1 cellular context compared by ENCODE assay signal in genomic region chr3:49856181-49857005, GRCh38.
A peak's percentile ranks its signal among the peaks of the same experiment; 100 is the strongest.
TF ChIP-seq lines count a peak whose summit lies in the region.

A gene with protein sequence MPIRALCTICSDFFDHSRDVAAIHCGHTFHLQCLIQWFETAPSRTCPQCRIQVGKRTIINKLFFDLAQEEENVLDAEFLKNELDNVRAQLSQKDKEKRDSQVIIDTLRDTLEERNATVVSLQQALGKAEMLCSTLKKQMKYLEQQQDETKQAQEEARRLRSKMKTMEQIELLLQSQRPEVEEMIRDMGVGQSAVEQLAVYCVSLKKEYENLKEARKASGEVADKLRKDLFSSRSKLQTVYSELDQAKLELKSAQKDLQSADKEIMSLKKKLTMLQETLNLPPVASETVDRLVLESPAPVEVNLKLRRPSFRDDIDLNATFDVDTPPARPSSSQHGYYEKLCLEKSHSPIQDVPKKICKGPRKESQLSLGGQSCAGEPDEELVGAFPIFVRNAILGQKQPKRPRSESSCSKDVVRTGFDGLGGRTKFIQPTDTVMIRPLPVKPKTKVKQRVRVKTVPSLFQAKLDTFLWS (minus strand): TSS chr3:49856564. CDS start chr3:49856453, 111 bp downstream.

TF ChIP-seq in WTC11, 78 proteins besides CTCF, POLR2A, EP300 and RAD21 (continued from another document and continues in another):
- TF ChIP-seq, protein P1, sequence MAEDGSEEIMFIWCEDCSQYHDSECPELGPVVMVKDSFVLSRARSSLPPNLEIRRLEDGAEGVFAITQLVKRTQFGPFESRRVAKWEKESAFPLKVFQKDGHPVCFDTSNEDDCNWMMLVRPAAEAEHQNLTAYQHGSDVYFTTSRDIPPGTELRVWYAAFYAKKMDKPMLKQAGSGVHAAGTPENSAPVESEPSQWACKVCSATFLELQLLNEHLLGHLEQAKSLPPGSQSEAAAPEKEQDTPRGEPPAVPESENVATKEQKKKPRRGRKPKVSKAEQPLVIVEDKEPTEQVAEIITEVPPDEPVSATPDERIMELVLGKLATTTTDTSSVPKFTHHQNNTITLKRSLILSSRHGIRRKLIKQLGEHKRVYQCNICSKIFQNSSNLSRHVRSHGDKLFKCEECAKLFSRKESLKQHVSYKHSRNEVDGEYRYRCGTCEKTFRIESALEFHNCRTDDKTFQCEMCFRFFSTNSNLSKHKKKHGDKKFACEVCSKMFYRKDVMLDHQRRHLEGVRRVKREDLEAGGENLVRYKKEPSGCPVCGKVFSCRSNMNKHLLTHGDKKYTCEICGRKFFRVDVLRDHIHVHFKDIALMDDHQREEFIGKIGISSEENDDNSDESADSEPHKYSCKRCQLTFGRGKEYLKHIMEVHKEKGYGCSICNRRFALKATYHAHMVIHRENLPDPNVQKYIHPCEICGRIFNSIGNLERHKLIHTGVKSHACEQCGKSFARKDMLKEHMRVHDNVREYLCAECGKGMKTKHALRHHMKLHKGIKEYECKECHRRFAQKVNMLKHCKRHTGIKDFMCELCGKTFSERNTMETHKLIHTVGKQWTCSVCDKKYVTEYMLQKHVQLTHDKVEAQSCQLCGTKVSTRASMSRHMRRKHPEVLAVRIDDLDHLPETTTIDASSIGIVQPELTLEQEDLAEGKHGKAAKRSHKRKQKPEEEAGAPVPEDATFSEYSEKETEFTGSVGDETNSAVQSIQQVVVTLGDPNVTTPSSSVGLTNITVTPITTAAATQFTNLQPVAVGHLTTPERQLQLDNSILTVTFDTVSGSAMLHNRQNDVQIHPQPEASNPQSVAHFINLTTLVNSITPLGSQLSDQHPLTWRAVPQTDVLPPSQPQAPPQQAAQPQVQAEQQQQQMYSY (CRISPR knock-in tag; IDR thresholded peaks at IDR 0.05): no peak
- TF ChIP-seq ZBTB21 (CRISPR knock-in tag; IDR thresholded peaks at IDR 0.05; ENCODE audit: borderline replicate concordance) (no peak; the same call in 1 of the 2 replicates), FOXP4 (CRISPR knock-in tag; IDR thresholded peaks at IDR 0.05) (peak; percentile 14; the same call in 1 of the 2 replicates), SMAD3 (CRISPR knock-in tag; IDR thresholded peaks at IDR 0.05; ENCODE audit: borderline replicate concordance) (peak; percentile 70; the same call in 1 of the 2 replicates), KAT7 (CRISPR knock-in tag; IDR thresholded peaks at IDR 0.05; ENCODE audit: borderline replicate concordance) (peak; percentile 23; the same call in 1 of the 2 replicates), ATF3 (CRISPR knock-in tag; conservative IDR thresholded peaks at IDR 0.05) (no peak), USF2 (CRISPR knock-in tag; IDR thresholded peaks at IDR 0.05) (no peak), TEAD1 (CRISPR knock-in tag; IDR thresholded peaks at IDR 0.05) (peak; percentile 61; the same call in 1 of the 2 replicates), ZNF219 (CRISPR knock-in tag; IDR thresholded peaks at IDR 0.05; ENCODE audit: borderline replicate concordance) (no peak), ZNF671 (CRISPR knock-in tag; IDR thresholded peaks at IDR 0.05) (peak; percentile 36; the same call in 1 of the 2 replicates), CREM (CRISPR knock-in tag; IDR thresholded peaks at IDR 0.05) (peak; percentile 86), GABPB1 (CRISPR knock-in tag; IDR thresholded peaks at IDR 0.05) (peak; percentile 87), ESRRA (CRISPR knock-in tag; IDR thresholded peaks at IDR 0.05; ENCODE audit: borderline replicate concordance) (no peak), RELA (CRISPR knock-in tag; IDR thresholded peaks at IDR 0.05; ENCODE audit: borderline replicate concordance) (no peak), E2F5 (CRISPR knock-in tag; IDR thresholded peaks at IDR 0.05) (peak; percentile 73; the same call in 1 of the 2 replicates), ZNF281 (CRISPR knock-in tag; IDR thresholded peaks at IDR 0.05) (0 out of 2 replicates have a peak, but pooled peaks have one; percentile 63), E2F1 (CRISPR knock-in tag; IDR thresholded peaks at IDR 0.05) (no peak), FOXK1 (CRISPR knock-in tag; IDR thresholded peaks at IDR 0.05) (peak; percentile 80), ZNF416 (CRISPR knock-in tag; IDR thresholded peaks at IDR 0.05) (no peak), SP1 (CRISPR knock-in tag; conservative IDR thresholded peaks at IDR 0.05) (peak; percentile 94), ZNF138 (CRISPR knock-in tag; conservative IDR thresholded peaks at IDR 0.05) (peak; percentile 90), CREB1 (CRISPR knock-in tag; IDR thresholded peaks at IDR 0.05) (no peak), ZNF423 (CRISPR knock-in tag; IDR thresholded peaks at IDR 0.05) (no peak)
- TF ChIP-seq, protein P2, sequence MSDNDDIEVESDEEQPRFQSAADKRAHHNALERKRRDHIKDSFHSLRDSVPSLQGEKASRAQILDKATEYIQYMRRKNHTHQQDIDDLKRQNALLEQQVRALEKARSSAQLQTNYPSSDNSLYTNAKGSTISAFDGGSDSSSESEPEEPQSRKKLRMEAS (CRISPR knock-in tag; IDR thresholded peaks at IDR 0.05): peak; percentile 93
- TF ChIP-seq, protein P3, sequence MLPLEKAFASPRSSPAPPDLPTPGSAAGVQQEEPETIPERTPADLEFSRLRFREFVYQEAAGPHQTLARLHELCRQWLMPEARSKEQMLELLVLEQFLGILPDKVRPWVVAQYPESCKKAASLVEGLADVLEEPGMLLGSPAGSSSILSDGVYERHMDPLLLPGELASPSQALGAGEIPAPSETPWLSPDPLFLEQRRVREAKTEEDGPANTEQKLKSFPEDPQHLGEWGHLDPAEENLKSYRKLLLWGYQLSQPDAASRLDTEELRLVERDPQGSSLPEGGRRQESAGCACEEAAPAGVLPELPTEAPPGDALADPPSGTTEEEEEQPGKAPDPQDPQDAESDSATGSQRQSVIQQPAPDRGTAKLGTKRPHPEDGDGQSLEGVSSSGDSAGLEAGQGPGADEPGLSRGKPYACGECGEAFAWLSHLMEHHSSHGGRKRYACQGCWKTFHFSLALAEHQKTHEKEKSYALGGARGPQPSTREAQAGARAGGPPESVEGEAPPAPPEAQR (CRISPR knock-in tag; IDR thresholded peaks at IDR 0.05): no peak
- TF ChIP-seq, protein P4, sequence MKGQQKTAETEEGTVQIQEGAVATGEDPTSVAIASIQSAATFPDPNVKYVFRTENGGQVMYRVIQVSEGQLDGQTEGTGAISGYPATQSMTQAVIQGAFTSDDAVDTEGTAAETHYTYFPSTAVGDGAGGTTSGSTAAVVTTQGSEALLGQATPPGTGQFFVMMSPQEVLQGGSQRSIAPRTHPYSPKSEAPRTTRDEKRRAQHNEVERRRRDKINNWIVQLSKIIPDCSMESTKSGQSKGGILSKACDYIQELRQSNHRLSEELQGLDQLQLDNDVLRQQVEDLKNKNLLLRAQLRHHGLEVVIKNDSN (CRISPR knock-in tag; IDR thresholded peaks at IDR 0.05): peak; percentile 21; the same call in 1 of the 2 replicates
- TF ChIP-seq, protein P5, sequence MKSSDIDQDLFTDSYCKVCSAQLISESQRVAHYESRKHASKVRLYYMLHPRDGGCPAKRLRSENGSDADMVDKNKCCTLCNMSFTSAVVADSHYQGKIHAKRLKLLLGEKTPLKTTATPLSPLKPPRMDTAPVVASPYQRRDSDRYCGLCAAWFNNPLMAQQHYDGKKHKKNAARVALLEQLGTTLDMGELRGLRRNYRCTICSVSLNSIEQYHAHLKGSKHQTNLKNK (CRISPR knock-in tag; IDR thresholded peaks at IDR 0.05): no peak
- TF ChIP-seq, protein P6, sequence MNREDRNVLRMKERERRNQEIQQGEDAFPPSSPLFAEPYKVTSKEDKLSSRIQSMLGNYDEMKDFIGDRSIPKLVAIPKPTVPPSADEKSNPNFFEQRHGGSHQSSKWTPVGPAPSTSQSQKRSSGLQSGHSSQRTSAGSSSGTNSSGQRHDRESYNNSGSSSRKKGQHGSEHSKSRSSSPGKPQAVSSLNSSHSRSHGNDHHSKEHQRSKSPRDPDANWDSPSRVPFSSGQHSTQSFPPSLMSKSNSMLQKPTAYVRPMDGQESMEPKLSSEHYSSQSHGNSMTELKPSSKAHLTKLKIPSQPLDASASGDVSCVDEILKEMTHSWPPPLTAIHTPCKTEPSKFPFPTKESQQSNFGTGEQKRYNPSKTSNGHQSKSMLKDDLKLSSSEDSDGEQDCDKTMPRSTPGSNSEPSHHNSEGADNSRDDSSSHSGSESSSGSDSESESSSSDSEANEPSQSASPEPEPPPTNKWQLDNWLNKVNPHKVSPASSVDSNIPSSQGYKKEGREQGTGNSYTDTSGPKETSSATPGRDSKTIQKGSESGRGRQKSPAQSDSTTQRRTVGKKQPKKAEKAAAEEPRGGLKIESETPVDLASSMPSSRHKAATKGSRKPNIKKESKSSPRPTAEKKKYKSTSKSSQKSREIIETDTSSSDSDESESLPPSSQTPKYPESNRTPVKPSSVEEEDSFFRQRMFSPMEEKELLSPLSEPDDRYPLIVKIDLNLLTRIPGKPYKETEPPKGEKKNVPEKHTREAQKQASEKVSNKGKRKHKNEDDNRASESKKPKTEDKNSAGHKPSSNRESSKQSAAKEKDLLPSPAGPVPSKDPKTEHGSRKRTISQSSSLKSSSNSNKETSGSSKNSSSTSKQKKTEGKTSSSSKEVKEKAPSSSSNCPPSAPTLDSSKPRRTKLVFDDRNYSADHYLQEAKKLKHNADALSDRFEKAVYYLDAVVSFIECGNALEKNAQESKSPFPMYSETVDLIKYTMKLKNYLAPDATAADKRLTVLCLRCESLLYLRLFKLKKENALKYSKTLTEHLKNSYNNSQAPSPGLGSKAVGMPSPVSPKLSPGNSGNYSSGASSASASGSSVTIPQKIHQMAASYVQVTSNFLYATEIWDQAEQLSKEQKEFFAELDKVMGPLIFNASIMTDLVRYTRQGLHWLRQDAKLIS (CRISPR knock-in tag; IDR thresholded peaks at IDR 0.05; ENCODE audit: borderline replicate concordance): no peak; the same call in 1 of the 2 replicates
- TF ChIP-seq, protein P7, sequence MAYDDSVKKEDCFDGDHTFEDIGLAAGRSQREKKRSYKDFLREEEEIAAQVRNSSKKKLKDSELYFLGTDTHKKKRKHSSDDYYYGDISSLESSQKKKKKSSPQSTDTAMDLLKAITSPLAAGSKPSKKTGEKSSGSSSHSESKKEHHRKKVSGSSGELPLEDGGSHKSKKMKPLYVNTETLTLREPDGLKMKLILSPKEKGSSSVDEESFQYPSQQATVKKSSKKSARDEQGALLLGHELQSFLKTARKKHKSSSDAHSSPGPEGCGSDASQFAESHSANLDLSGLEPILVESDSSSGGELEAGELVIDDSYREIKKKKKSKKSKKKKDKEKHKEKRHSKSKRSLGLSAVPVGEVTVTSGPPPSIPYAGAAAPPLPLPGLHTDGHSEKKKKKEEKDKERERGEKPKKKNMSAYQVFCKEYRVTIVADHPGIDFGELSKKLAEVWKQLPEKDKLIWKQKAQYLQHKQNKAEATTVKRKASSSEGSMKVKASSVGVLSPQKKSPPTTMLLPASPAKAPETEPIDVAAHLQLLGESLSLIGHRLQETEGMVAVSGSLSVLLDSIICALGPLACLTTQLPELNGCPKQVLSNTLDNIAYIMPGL (CRISPR knock-in tag; IDR thresholded peaks at IDR 0.05): 0 out of 2 replicates have a peak, but pooled peaks have one; percentile 44
